In the genomic region with DNA sequence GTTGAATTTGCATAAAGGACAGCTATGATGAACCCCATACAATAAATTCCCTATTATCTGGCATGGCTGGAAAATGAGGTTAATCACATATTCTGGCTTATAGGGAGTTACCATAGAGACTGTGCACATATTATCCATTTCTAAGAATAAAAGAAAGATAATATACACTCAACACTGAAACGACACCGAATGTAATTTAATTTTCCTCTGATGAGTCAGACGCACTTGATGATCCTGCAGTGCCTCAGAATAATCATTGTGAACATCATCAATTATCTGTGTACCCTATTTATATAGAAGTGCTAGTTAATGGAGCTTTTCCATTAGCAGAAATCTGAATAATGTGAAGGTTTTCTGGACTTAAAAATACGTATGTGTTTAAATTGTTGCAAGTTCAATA, we compare ENCODE assay signal across 16 cellular contexts.
A peak's percentile ranks its signal among the peaks of the same experiment; 100 is the strongest.
DNase-seq lines count a peak whose midpoint lies in the region; ATAC-seq and FAIRE-seq lines count a peak whose summit lies in the region.
"Had no signal": no experiment of that assay in that cellular context is flagged by ENCODE, and none has a peak within 500 bp of the region (broad histone marks: within the 10 kb centered on the region; RNA-seq: fewer than 3 reads in every experiment).

No MANE protein-coding gene starts in this region.

- no peak for DNase-seq in stimulated activated naive CD8-positive, alpha-beta T cell treated with anti-CD3 and anti-CD28 coated beads, Interleukin-15, Interleukin-2, amounts not matched to agents 100 U/mL and 50 U/mL, for 24 hours
- DNase-seq in stimulated activated naive CD8-positive, alpha-beta T cell treated with anti-CD3 and anti-CD28 coated beads, Interleukin-15, amount 100 ng/mL, for 72 hours: no peak
- DNase-seq in SK-N-DZ (ENCODE audit: low spot score) (peak; percentile 20), SHP77 (lab: John Stamatoyannopoulos, UW) (no peak)
- DNase-seq in activated CD4-positive, alpha-beta T cell treated with anti-CD3 and anti-CD28 coated beads, Interleukin-2, amount 50 U/mL, for 48 hours: no peak
- DNase-seq: CD8-positive, alpha-beta T cell; COR-L47; DMS153; DND-41; GDM1; HCEC 1CT; HFFc6 had no signal

- H3K4me3 Mint-ChIP-seq in stimulated activated naive CD8-positive, alpha-beta T cell treated with anti-CD3 and anti-CD28 coated beads, Interleukin-15, amount 100 ng/mL, for 72 hours: no peak overlapping the region
- H3K4me3 Mint-ChIP-seq: CD14-positive monocyte; CD8-positive, alpha-beta T cell; HFFc6 had no signal

- H3K4me1 Mint-ChIP-seq in stimulated activated naive CD8-positive, alpha-beta T cell treated with anti-CD3 and anti-CD28 coated beads, Interleukin-15, amount 100 ng/mL, for 72 hours: no peaks in the 10 kb centered on the region

- H3K27me3 Mint-ChIP-seq in stimulated activated naive CD8-positive, alpha-beta T cell treated with anti-CD3 and anti-CD28 coated beads, Interleukin-15, amount 100 ng/mL, for 72 hours: no peaks in the 10 kb centered on the region

- ATAC-seq in stimulated activated naive CD8-positive, alpha-beta T cell treated with anti-CD3 and anti-CD28 coated beads, Interleukin-15, Interleukin-2, amounts not matched to agents 100 U/mL and 50 U/mL, for 24 hours: peak; percentile 77
- ATAC-seq in stimulated activated naive CD8-positive, alpha-beta T cell treated with anti-CD3 and anti-CD28 coated beads, Interleukin-15, amount 100 ng/mL, for 72 hours: no peak
- ATAC-seq: CD8-positive, alpha-beta T cell had no signal

- H3K9me3 Mint-ChIP-seq in stimulated activated naive CD8-positive, alpha-beta T cell treated with anti-CD3 and anti-CD28 coated beads, Interleukin-15, amount 100 ng/mL, for 72 hours: no peaks in the 10 kb centered on the region
- H3K9me3 Mint-ChIP-seq: CD14-positive monocyte; CD8-positive, alpha-beta T cell; HFFc6 had no signal

- FAIRE-seq in islet of Langerhans (lab: Jason Lieb, UNC): peak; percentile 51
- FAIRE-seq: D721Med, GM12892 had no signal

- no peak overlapping the region for H3K27ac Mint-ChIP-seq in stimulated activated naive CD8-positive, alpha-beta T cell treated with anti-CD3 and anti-CD28 coated beads, Interleukin-15, amount 100 ng/mL, for 72 hours
- H3K27ac Mint-ChIP-seq: CD14-positive monocyte; CD8-positive, alpha-beta T cell; HFFc6 had no signal
